Comparison of ENCODE assay signal across 8 cellular contexts in genomic region chr9:133103183-133103986, GRCh38. TPM values are rescaled to one million over a fixed set of nuclear protein-coding genes. Genes with fewer than 3 reads are reported as not detected.
A peak's percentile ranks its signal among the peaks of the same experiment; 100 is the strongest.
DNase-seq lines count a peak whose midpoint lies in the region; ATAC-seq and TF ChIP-seq lines count a peak whose summit lies in the region.

No MANE protein-coding gene starts in this region.

- CTCF ChIA-PET in WTC11 (lab: Charles Lee), result interaction anchor here (0.6 to 4.4 kb wide), 11 partner anchors 10 to 85 kb away, joined by 3 to 58 read pairs (median 4); no protein-coding TSS in a partner anchor

- peak; percentile 58 for ATAC-seq in WTC11
- peak; percentile 40 for ATAC-seq in stimulated activated effector memory CD8-positive, alpha-beta T cell treated with anti-CD3 and anti-CD28 coated beads, Interleukin-12 subunit alpha, Interleukin-12 subunit beta, amount 100 ng/mL, for 72 hours
- no peak for ATAC-seq in HG03139 (IDR thresholded peaks at IDR 0.05; ENCODE audit: unreplicated experiment)

- DNase-seq in HFFc6 (peak; percentile 25), WTC11 (ENCODE audit: low spot score) (peak; percentile 78), kidney tubule cell (ENCODE audit: low spot score) (peak; percentile 52), cerebellar nuclear complex (lab: John Stamatoyannopoulos, UW) (no peak)
- DNase-seq in central memory CD4-positive, alpha-beta T cell, result peak; percentile 42
- peak; percentile 53 to 80 for DNase-seq in stimulated activated effector memory CD8-positive, alpha-beta T cell treated with anti-CD3 and anti-CD28 coated beads, Interleukin-12 subunit alpha, Interleukin-12 subunit beta, amount 100 ng/mL, for 72 hours (ENCODE audit: low spot score in 2 of 2)

- H3K9me3 Mint-ChIP-seq in HFFc6 (no peaks in the 10 kb centered on the region), WTC11 (no peaks in the 10 kb centered on the region)
- no peaks in the 10 kb centered on the region for H3K9me3 Mint-ChIP-seq in stimulated activated effector memory CD8-positive, alpha-beta T cell treated with anti-CD3 and anti-CD28 coated beads, Interleukin-12 subunit alpha, Interleukin-12 subunit beta, amount 100 ng/mL, for 72 hours

- H3K36me3 Mint-ChIP-seq in HFFc6 (ENCODE audit: low read depth), result peaks cover 14% of the 10 kb centered on the region
- peaks cover 32% of the 10 kb centered on the region for H3K36me3 Mint-ChIP-seq in WTC11
- H3K36me3 Mint-ChIP-seq in stimulated activated effector memory CD8-positive, alpha-beta T cell treated with anti-CD3 and anti-CD28 coated beads, Interleukin-12 subunit alpha, Interleukin-12 subunit beta, amount 100 ng/mL, for 72 hours, result peaks cover 100% of the 10 kb centered on the region

- POLR2A ChIA-PET in WTC11 (lab: Charles Lee), result interaction anchor here (0.6 kb wide), 1 partner anchor 1337 kb away, joined by 6 read pairs; no protein-coding TSS in a partner anchor

- TF ChIP-seq CTCF in C4-2B (conservative IDR thresholded peaks at IDR 0.05) (peak; percentile 95), HFFc6 (IDR thresholded peaks at IDR 0.05) (peak; percentile 100), WTC11 (IDR thresholded peaks at IDR 0.05) (peak; percentile 99)

- H3K4me3 Mint-ChIP-seq in HFFc6 (no peak overlapping the region), WTC11 (no peak overlapping the region)
- no peak overlapping the region for H3K4me3 Mint-ChIP-seq in stimulated activated effector memory CD8-positive, alpha-beta T cell treated with anti-CD3 and anti-CD28 coated beads, Interleukin-12 subunit alpha, Interleukin-12 subunit beta, amount 100 ng/mL, for 72 hours

- H3K4me1 Mint-ChIP-seq in HFFc6 (ENCODE audit: low read depth), result no peaks in the 10 kb centered on the region
- H3K4me1 Mint-ChIP-seq in WTC11, result peaks cover 3% of the 10 kb centered on the region
- peaks cover 10% of the 10 kb centered on the region for H3K4me1 Mint-ChIP-seq in stimulated activated effector memory CD8-positive, alpha-beta T cell treated with anti-CD3 and anti-CD28 coated beads, Interleukin-12 subunit alpha, Interleukin-12 subunit beta, amount 100 ng/mL, for 72 hours

- H3K27me3 Mint-ChIP-seq in HFFc6 (ENCODE audit: insufficient read depth) (peaks cover 3% of the 10 kb centered on the region; the same call in 1 of the 2 replicates), WTC11 (ENCODE audit: low read depth) (no peaks in the 10 kb centered on the region)

- peak overlapping the region; percentile 26; the same call in 1 of the 2 replicates for H3K27ac Mint-ChIP-seq in HFFc6
- no peak overlapping the region for H3K27ac Mint-ChIP-seq in WTC11
- peak overlapping the region; percentile 79 for H3K27ac Mint-ChIP-seq in stimulated activated effector memory CD8-positive, alpha-beta T cell treated with anti-CD3 and anti-CD28 coated beads, Interleukin-12 subunit alpha, Interleukin-12 subunit beta, amount 100 ng/mL, for 72 hours

- H3K27ac ChIP-seq in C4-2B, result no peak overlapping the region

TF ChIP-seq in WTC11, 78 proteins besides CTCF, POLR2A, EP300 and RAD21 (continues in another document):
- TF ChIP-seq IRF1 (CRISPR knock-in tag; IDR thresholded peaks at IDR 0.05) (no peak), E2F1 (CRISPR knock-in tag; IDR thresholded peaks at IDR 0.05) (no peak), TEAD4 (CRISPR knock-in tag; IDR thresholded peaks at IDR 0.05) (no peak), MAX (CRISPR knock-in tag; IDR thresholded peaks at IDR 0.05) (no peak), TCF7 (CRISPR knock-in tag; IDR thresholded peaks at IDR 0.05; ENCODE audit: low read depth) (no peak), GTF2I (CRISPR knock-in tag; conservative IDR thresholded peaks at IDR 0.05) (no peak), MXD4 (CRISPR knock-in tag; IDR thresholded peaks at IDR 0.05; ENCODE audit: borderline replicate concordance) (no peak), RELA (CRISPR knock-in tag; IDR thresholded peaks at IDR 0.05; ENCODE audit: borderline replicate concordance) (no peak), GRHL2 (CRISPR knock-in tag; IDR thresholded peaks at IDR 0.05; ENCODE audit: insufficient replicate concordance, severe bottlenecking) (no peak), NFYB (CRISPR knock-in tag; conservative IDR thresholded peaks at IDR 0.05; ENCODE audit: low read depth) (no peak), JUN (CRISPR knock-in tag; IDR thresholded peaks at IDR 0.05) (no peak), SP1 (CRISPR knock-in tag; conservative IDR thresholded peaks at IDR 0.05) (no peak), FOXJ3 (CRISPR knock-in tag; IDR thresholded peaks at IDR 0.05; ENCODE audit: borderline replicate concordance) (no peak), SMAD3 (CRISPR knock-in tag; IDR thresholded peaks at IDR 0.05; ENCODE audit: borderline replicate concordance) (no peak), GABPB1 (CRISPR knock-in tag; IDR thresholded peaks at IDR 0.05) (no peak)
- TF ChIP-seq, protein P1, sequence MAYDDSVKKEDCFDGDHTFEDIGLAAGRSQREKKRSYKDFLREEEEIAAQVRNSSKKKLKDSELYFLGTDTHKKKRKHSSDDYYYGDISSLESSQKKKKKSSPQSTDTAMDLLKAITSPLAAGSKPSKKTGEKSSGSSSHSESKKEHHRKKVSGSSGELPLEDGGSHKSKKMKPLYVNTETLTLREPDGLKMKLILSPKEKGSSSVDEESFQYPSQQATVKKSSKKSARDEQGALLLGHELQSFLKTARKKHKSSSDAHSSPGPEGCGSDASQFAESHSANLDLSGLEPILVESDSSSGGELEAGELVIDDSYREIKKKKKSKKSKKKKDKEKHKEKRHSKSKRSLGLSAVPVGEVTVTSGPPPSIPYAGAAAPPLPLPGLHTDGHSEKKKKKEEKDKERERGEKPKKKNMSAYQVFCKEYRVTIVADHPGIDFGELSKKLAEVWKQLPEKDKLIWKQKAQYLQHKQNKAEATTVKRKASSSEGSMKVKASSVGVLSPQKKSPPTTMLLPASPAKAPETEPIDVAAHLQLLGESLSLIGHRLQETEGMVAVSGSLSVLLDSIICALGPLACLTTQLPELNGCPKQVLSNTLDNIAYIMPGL (CRISPR knock-in tag; IDR thresholded peaks at IDR 0.05), result no peak
- TF ChIP-seq, protein P2, sequence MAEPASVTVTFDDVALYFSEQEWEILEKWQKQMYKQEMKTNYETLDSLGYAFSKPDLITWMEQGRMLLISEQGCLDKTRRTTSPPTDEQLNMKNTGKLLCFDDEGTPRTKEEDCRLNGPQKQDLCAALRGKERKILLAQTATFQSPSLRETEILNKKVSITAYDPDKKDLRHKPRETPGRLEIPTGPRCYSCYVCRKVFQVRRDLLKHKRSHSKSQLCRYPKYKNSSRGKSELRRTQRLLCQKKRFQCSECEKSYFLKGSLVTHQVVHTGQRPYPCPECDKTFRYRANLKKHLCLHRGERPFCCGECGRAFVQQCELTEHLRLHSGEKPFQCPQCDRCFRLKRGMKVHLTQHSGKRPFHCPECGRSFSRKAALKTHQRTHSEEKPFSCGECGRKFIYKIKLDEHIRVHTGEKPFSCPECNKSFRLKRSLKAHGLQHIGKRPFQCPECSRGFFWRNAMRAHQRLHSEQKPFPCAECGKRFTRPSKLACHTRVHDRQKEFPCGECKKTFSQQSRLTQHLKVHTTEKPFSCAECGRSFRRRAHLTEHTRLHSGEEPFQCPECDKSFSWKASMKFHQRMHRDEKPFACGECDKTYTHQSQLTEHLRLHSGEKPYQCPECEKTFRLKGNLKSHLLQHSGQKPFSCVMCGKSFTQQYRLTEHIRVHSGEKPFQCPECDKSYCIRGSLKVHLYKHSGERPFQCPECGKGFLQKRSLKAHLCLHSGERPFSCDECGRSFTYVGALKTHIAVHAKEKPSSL (CRISPR knock-in tag; conservative IDR thresholded peaks at IDR 0.05), result no peak

RNA-seq across cellular contexts. Expression of gene RALGDS, which starts 17.7 kb away (rescaled TPM):
- total RNA-seq in HFFc6 (2021; fragmentation: NEBNext Ultra II Directional; extraction: Animal tissue kit (Norgen Biotek cat#: 25700)), result 10 to 100 TPM; 12.1 to 15.8 (median 14.8) TPM
- total RNA-seq in WTC11 (2021), result 19.5 to 23.2 TPM (median 22.9 TPM) in 3 replicates

RNA-seq across cellular contexts. Expression of gene CEL, which starts 41.6 kb away (rescaled TPM):
- total RNA-seq in HFFc6 (2021; fragmentation: NEBNext Ultra II Directional; extraction: Animal tissue kit (Norgen Biotek cat#: 25700)), result under 1 TPM; 0.25 to 0.60 (median 0.43) TPM
- total RNA-seq in WTC11 (2021), result 6.6 to 10.4 TPM (median 8.1 TPM) in 3 replicates

Comparison
In these comparisons a context has a peak if more than half of its experiments do, and no peak if none do; other contexts are left out.
1. DNase-seq: peak in HFFc6 (single experiment), WTC11 (single experiment), central memory CD4-positive, alpha-beta T cell (single experiment), kidney tubule cell (single experiment) and stimulated activated effector memory CD8-positive, alpha-beta T cell treated with anti-CD3 and anti-CD28 coated beads, Interleukin-12 subunit alpha, Interleukin-12 subunit beta, amount 100 ng/mL, for 72 hours (2 of 2); none in cerebellar nuclear complex (0 of 2).
2. Peak in every context shown above with its lines, with median percentiles within 50 percentile points of each other: CTCF ChIP-seq.